Comparison of ENCODE assay signal across 1 cellular context in genomic region chr11:94525933-94526332, GRCh38.
A peak's percentile ranks its signal among the peaks of the same experiment; 100 is the strongest.
TF ChIP-seq lines count a peak whose summit lies in the region.

No MANE protein-coding gene starts in this region.

TF ChIP-seq in SK-N-SH, 30 proteins besides CTCF, POLR2A, EP300 and RAD21:
- TF ChIP-seq MXI1 (IDR thresholded peaks at IDR 0.05; ENCODE audit: low read depth, low read length) = no peak
- TF ChIP-seq RFX5 (IDR thresholded peaks at IDR 0.05; ENCODE audit: low read length) = no peak
- TF ChIP-seq, protein P1, sequence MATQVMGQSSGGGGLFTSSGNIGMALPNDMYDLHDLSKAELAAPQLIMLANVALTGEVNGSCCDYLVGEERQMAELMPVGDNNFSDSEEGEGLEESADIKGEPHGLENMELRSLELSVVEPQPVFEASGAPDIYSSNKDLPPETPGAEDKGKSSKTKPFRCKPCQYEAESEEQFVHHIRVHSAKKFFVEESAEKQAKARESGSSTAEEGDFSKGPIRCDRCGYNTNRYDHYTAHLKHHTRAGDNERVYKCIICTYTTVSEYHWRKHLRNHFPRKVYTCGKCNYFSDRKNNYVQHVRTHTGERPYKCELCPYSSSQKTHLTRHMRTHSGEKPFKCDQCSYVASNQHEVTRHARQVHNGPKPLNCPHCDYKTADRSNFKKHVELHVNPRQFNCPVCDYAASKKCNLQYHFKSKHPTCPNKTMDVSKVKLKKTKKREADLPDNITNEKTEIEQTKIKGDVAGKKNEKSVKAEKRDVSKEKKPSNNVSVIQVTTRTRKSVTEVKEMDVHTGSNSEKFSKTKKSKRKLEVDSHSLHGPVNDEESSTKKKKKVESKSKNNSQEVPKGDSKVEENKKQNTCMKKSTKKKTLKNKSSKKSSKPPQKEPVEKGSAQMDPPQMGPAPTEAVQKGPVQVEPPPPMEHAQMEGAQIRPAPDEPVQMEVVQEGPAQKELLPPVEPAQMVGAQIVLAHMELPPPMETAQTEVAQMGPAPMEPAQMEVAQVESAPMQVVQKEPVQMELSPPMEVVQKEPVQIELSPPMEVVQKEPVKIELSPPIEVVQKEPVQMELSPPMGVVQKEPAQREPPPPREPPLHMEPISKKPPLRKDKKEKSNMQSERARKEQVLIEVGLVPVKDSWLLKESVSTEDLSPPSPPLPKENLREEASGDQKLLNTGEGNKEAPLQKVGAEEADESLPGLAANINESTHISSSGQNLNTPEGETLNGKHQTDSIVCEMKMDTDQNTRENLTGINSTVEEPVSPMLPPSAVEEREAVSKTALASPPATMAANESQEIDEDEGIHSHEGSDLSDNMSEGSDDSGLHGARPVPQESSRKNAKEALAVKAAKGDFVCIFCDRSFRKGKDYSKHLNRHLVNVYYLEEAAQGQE (IDR thresholded peaks at IDR 0.05; ENCODE audit: low read depth, low read length) = no peak
- TF ChIP-seq NRF1 (IDR thresholded peaks at IDR 0.05; ENCODE audit: low read depth, low read length) = no peak
- TF ChIP-seq FOXM1 (IDR thresholded peaks at IDR 0.05; ENCODE audit: low read depth) = no peak
- peak; percentile 59 for TF ChIP-seq NFIC (IDR thresholded peaks at IDR 0.05; ENCODE audit: borderline replicate concordance)
- TF ChIP-seq YY1 (IDR thresholded peaks at IDR 0.05; ENCODE audit: low read depth) = no peak
- TF ChIP-seq POLR2AphosphoS5 (IDR thresholded peaks at IDR 0.05; ENCODE audit: low read depth, low read length) = no peak
- TF ChIP-seq, protein P2, sequence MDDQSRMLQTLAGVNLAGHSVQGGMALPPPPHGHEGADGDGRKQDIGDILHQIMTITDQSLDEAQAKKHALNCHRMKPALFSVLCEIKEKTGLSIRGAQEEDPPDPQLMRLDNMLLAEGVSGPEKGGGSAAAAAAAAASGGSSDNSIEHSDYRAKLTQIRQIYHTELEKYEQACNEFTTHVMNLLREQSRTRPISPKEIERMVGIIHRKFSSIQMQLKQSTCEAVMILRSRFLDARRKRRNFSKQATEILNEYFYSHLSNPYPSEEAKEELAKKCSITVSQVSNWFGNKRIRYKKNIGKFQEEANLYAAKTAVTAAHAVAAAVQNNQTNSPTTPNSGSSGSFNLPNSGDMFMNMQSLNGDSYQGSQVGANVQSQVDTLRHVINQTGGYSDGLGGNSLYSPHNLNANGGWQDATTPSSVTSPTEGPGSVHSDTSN (IDR thresholded peaks at IDR 0.05) = peak; percentile 7; the same call in 1 of the 2 replicates
- no peak for TF ChIP-seq GATA2 (CRISPR knock-in tag; IDR thresholded peaks at IDR 0.05)
- TF ChIP-seq RCOR1 (IDR thresholded peaks at IDR 0.05; ENCODE audit: low read length) = no peak
- TF ChIP-seq TAF1 (IDR thresholded peaks at IDR 0.05; ENCODE audit: borderline replicate concordance, low read depth, low read length) = no peak
- no peak for TF ChIP-seq SMC3 (IDR thresholded peaks at IDR 0.05; ENCODE audit: low read depth, low read length)
- peak; percentile 64 for TF ChIP-seq MAX (IDR thresholded peaks at IDR 0.05; ENCODE audit: low read depth)
